ENCODE assay signal across 1 cellular context in genomic region chr15:63870403-63871209, GRCh38.
TF ChIP-seq lines count a peak whose summit lies in the region.

No MANE protein-coding gene starts in this region.

TF ChIP-seq in K562, 482 proteins besides CTCF, POLR2A, EP300 and RAD21 (continued from another document and continues in another):
- TF ChIP-seq HEY1 (CRISPR knock-in tag; IDR thresholded peaks at IDR 0.05; ENCODE audit: borderline replicate concordance) (no peak), PHF21A (IDR thresholded peaks at IDR 0.05; ENCODE audit: borderline replicate concordance, low read depth) (no peak), JUN (IDR thresholded peaks at IDR 0.05; ENCODE audit: borderline replicate concordance, low read depth, low read length) (no peak), JUN (CRISPR knock-in tag; IDR thresholded peaks at IDR 0.05; ENCODE audit: borderline replicate concordance) (0 out of 2 replicates have a peak, but pooled peaks have one; percentile 56), BHLHE40 (IDR thresholded peaks at IDR 0.05; ENCODE audit: low read length) (0 out of 2 replicates have a peak, but pooled peaks have one; percentile 16), ZNF23 (CRISPR knock-in tag; IDR thresholded peaks at IDR 0.05) (no peak), ZSCAN29 (IDR thresholded peaks at IDR 0.05) (no peak), ZNF639 (CRISPR knock-in tag; conservative IDR thresholded peaks at IDR 0.05 in 1 of 2, IDR thresholded peaks at IDR 0.05 in 1 of 2) (peak; percentile 43 to 91; a peak in 1 of 4 replicates), E2F6 (IDR thresholded peaks at IDR 0.05; ENCODE audit: borderline replicate concordance in 1 of 2, extremely low read depth in 1 of 2, insufficient read depth in 1 of 2, insufficient read length in 1 of 2, low read depth in 1 of 2, low read length in 1 of 2, poor library complexity in 1 of 2, severe bottlenecking in 1 of 2) (no peak), TOE1 (IDR thresholded peaks at IDR 0.05; ENCODE audit: borderline replicate concordance) (no peak), TOE1 (CRISPR knock-in tag; IDR thresholded peaks at IDR 0.05; ENCODE audit: borderline replicate concordance, low read depth) (peak; percentile 96), TSC22D4 (tag; IDR thresholded peaks at IDR 0.05) (no peak), CBFA2T3 (IDR thresholded peaks at IDR 0.05) (no peak), MXI1 (IDR thresholded peaks at IDR 0.05; ENCODE audit: low read depth, low read length) (peak; percentile 53; the same call in 1 of the 2 replicates), ZNF274 (IDR thresholded peaks at IDR 0.05; ENCODE audit: borderline replicate concordance, low read depth, low read length) (no peak), SAFB2 (IDR thresholded peaks at IDR 0.05; ENCODE audit: borderline replicate concordance, low read depth, low read length, severe bottlenecking) (no peak), PREB (CRISPR knock-in tag; IDR thresholded peaks at IDR 0.05) (no peak), ZNF12 (CRISPR knock-in tag; IDR thresholded peaks at IDR 0.05) (peak; percentile 49; the same call in 1 of the 2 replicates), ZNF780A (CRISPR knock-in tag; IDR thresholded peaks at IDR 0.05) (no peak), FOXK1 (CRISPR knock-in tag; IDR thresholded peaks at IDR 0.05; ENCODE audit: borderline replicate concordance) (peak; percentile 99), FOSL1 (tag; conservative IDR thresholded peaks at IDR 0.05) (no peak), ETV5 (CRISPR knock-in tag; IDR thresholded peaks at IDR 0.05; ENCODE audit: low read depth) (peak; percentile 57; the same call in 1 of the 2 replicates), HSF4 (CRISPR knock-in tag; IDR thresholded peaks at IDR 0.05; ENCODE audit: borderline replicate concordance) (0 out of 2 replicates have a peak, but pooled peaks have one; percentile 35), USF2 (CRISPR knock-in tag; IDR thresholded peaks at IDR 0.05) (no peak), PTTG1 (tag; IDR thresholded peaks at IDR 0.05; ENCODE audit: low read depth) (no peak), ZNF431 (CRISPR knock-in tag; IDR thresholded peaks at IDR 0.05) (peak; percentile 81; the same call in 1 of the 2 replicates), SUPT5H (IDR thresholded peaks at IDR 0.05) (no peak), AFF4 (CRISPR knock-in tag; IDR thresholded peaks at IDR 0.05) (peak; percentile 94; the same call in 1 of the 2 replicates), SAP30 (IDR thresholded peaks at IDR 0.05; ENCODE audit: borderline replicate concordance, insufficient read depth, low read depth, low read length, poor library complexity, severe bottlenecking) (peak; percentile 94), ZNF766 (CRISPR knock-in tag; conservative IDR thresholded peaks at IDR 0.05) (peak; percentile 92), E2F5 (CRISPR knock-in tag; IDR thresholded peaks at IDR 0.05) (peak; percentile 97), ZHX1 (conservative IDR thresholded peaks at IDR 0.05; ENCODE audit: low read length) (no peak), CXXC5 (CRISPR knock-in tag; IDR thresholded peaks at IDR 0.05) (peak; percentile 51), MEF2A (IDR thresholded peaks at IDR 0.05; ENCODE audit: control insufficient read depth, low read depth, low read length) (peak; percentile 94), BACH1 (tag; IDR thresholded peaks at IDR 0.05) (peak; percentile 43; the same call in 1 of the 2 replicates), BRD4 (IDR thresholded peaks at IDR 0.05) (no peak), ATF3 (IDR thresholded peaks at IDR 0.05) (no peak), ATF3 (CRISPR knock-in tag; conservative IDR thresholded peaks at IDR 0.05) (0 out of 2 replicates have a peak, but pooled peaks have one; percentile 35), SMARCA5 (IDR thresholded peaks at IDR 0.05) (no peak), MIER1 (IDR thresholded peaks at IDR 0.05; ENCODE audit: low read depth) (peak; percentile 98), ETV6 (IDR thresholded peaks at IDR 0.05; ENCODE audit: borderline replicate concordance in 1 of 2, low read depth in 2 of 2, low read length in 1 of 2) (no peak), ETV6 (CRISPR knock-in tag; IDR thresholded peaks at IDR 0.05; ENCODE audit: borderline replicate concordance) (peak; percentile 92; the same call in 1 of the 2 replicates), ZNF644 (tag; IDR thresholded peaks at IDR 0.05; ENCODE audit: low read depth) (peak; percentile 96), CREB3 (tag; conservative IDR thresholded peaks at IDR 0.05; ENCODE audit: low read depth) (0 out of 2 replicates have a peak, but pooled peaks have one; percentile 48), ZNF143 (CRISPR knock-in tag; IDR thresholded peaks at IDR 0.05) (no peak), MCM5 (IDR thresholded peaks at IDR 0.05; ENCODE audit: low read depth) (no peak), ZBTB49 (CRISPR knock-in tag; IDR thresholded peaks at IDR 0.05; ENCODE audit: borderline replicate concordance) (peak; percentile 93; the same call in 1 of the 2 replicates), ZFP91 (CRISPR knock-in tag; IDR thresholded peaks at IDR 0.05) (peak; percentile 62; the same call in 1 of the 2 replicates)
